Comparison of ENCODE assay signal across 8 cellular contexts in genomic region chr2:46700435-46700834, GRCh38. TPM values are rescaled to one million over a fixed set of nuclear protein-coding genes. Genes with fewer than 3 reads are reported as not detected.
DNase-seq lines count a peak whose midpoint lies in the region; ATAC-seq, FAIRE-seq and TF ChIP-seq lines count a peak whose summit lies in the region.

No MANE protein-coding gene starts in this region.

- no peak for TF ChIP-seq RAD21 in GM12878 (IDR thresholded peaks at IDR 0.05; ENCODE audit: insufficient read depth, low read depth, low read length)

- no peaks in the 10 kb centered on the region for H3K9me3 Mint-ChIP-seq in stimulated activated naive CD8-positive, alpha-beta T cell treated with anti-CD3 and anti-CD28 coated beads, Interleukin-15, Interleukin-2, amounts not matched to agents 100 ng/mL and 50 ng/mL, for 24 hours

- no peak overlapping the region for H3K9ac ChIP-seq in GM12878 (ENCODE audit: control insufficient read depth, insufficient read depth, low read length)

- TF ChIP-seq CTCF in GM12878 (IDR thresholded peaks at IDR 0.05 in 2 of 3, conservative IDR thresholded peaks at IDR 0.05 in 1 of 3; ENCODE audit: control insufficient read depth in 2 of 3, extremely low read depth in 1 of 3, insufficient read depth in 1 of 3, low read depth in 3 of 3, low read length in 3 of 3) = no peak
- no peak for TF ChIP-seq CTCF in vagina (IDR thresholded peaks at IDR 0.05)

- no peak for FAIRE-seq in GM12878 (lab: Jason Lieb, UNC)

- CTCF ChIA-PET in GM12878 (lab: Yijun Ruan, JAX) = interaction anchor here (0.5 to 1.1 kb wide), 3 partner anchors 43 to 671 kb away, joined by 3 to 5 read pairs (median 4); no protein-coding TSS in a partner anchor

- H4K20me1 ChIP-seq in GM12878 (ENCODE audit: control insufficient read depth, insufficient read depth) = no peaks in the 10 kb centered on the region; the same call in 1 of the 2 replicates

- no peak for ATAC-seq in stimulated activated naive CD8-positive, alpha-beta T cell treated with anti-CD3 and anti-CD28 coated beads, Interleukin-15, Interleukin-2, amounts not matched to agents 100 U/mL and 50 U/mL, for 24 hours
- ATAC-seq in GM12878 (no peak), GM21529 (IDR thresholded peaks at IDR 0.05; ENCODE audit: unreplicated experiment) (no peak), HG02678 (IDR thresholded peaks at IDR 0.05; ENCODE audit: unreplicated experiment) (no peak)

- peak overlapping the region; percentile 83; the same call in 1 of the 2 replicates for H3K4me2 ChIP-seq in GM12878 (ENCODE audit: control insufficient read depth, insufficient read depth)

- in situ Hi-C loops in GM12878 (cut with MboI) = no loop called here

- no peak for TF ChIP-seq POLR2A in GM12878 (IDR thresholded peaks at IDR 0.05; ENCODE audit: low read depth, low read length)
- TF ChIP-seq POLR2A in vagina (IDR thresholded peaks at IDR 0.05) = no peak

- 77% methylated on average over 6 of the region's 6 CpGs for WGBS in GM12878 (ENCODE audit: insufficient coverage, insufficient replicate concordance, low lambda C conversion rate, missing lambda C conversion rate)
- no CpG with 5 or more reads among the region's 6 CpGs for WGBS in mesodermal cell (ENCODE audit: insufficient coverage in 2 of 2), 2 experiments

- H3K36me3 ChIP-seq in GM12878 (ENCODE audit: control insufficient read depth in 2 of 2, insufficient read depth in 2 of 2, low read length in 1 of 2) (no peaks in the 10 kb centered on the region), mesodermal cell (ENCODE audit: control insufficient read depth, insufficient read depth, low read length) (no peaks in the 10 kb centered on the region), vagina (no peaks in the 10 kb centered on the region)

- no TSS peak for BruUV-seq in GM12878 (replicated peaks; lab: Mats Ljungman, UMichigan)

- no peaks in the 10 kb centered on the region for H3K27me3 ChIP-seq in GM12878 (replicated peaks in 1 of 2; ENCODE audit: control insufficient read depth in 2 of 2, insufficient read depth in 2 of 2, low read length in 1 of 2)
- no peaks in the 10 kb centered on the region for H3K27me3 ChIP-seq in vagina

- RAD21 ChIA-PET in GM12878 (lab: Charles Lee; ENCODE audit: unreplicated experiment) = no interaction called here

- POLR2A ChIA-PET in GM12878 (lab: Charles Lee) = interaction anchor here (0.5 kb wide), 1 partner anchor 27 kb away, joined by 3 read pairs; no protein-coding TSS in a partner anchor

- no peak overlapping the region for H3K27ac Mint-ChIP-seq in stimulated activated naive CD8-positive, alpha-beta T cell treated with anti-CD3 and anti-CD28 coated beads, Interleukin-15, Interleukin-2, amounts not matched to agents 100 ng/mL and 50 ng/mL, for 24 hours

- H3K4me1 ChIP-seq in GM12878 (ENCODE audit: control insufficient read depth, insufficient read depth, low read length) (peaks cover 8% of the 10 kb centered on the region; the same call in 1 of the 2 replicates), mesodermal cell (ENCODE audit: control insufficient read depth, insufficient read depth, low read length, poor library complexity, severe bottlenecking) (peaks cover 10% of the 10 kb centered on the region), vagina (peaks cover 46% of the 10 kb centered on the region)

- SMC1A ChIA-PET in GM12878 (lab: Charles Lee; ENCODE audit: uncharacterized antibody, unreplicated experiment) = interaction anchor here (0.9 to 1.3 kb wide), 4 partner anchors 10 to 157 kb away, joined by 3 read pairs; no protein-coding TSS in a partner anchor

- H3K4me3 ChIP-seq in GM12878 = peak overlapping the region; percentile 99
- peak overlapping the region; percentile 77 for H3K4me3 ChIP-seq in mesodermal cell (ENCODE audit: extremely low read depth, insufficient read depth, low read length, poor library complexity, severe bottlenecking)
- H3K4me3 ChIP-seq in vagina = peak overlapping the region; percentile 82 to 91

- H3K36me3 Mint-ChIP-seq in stimulated activated naive CD8-positive, alpha-beta T cell treated with anti-CD3 and anti-CD28 coated beads, Interleukin-15, Interleukin-2, amounts not matched to agents 100 ng/mL and 50 ng/mL, for 24 hours (ENCODE audit: low read depth) = no peaks in the 10 kb centered on the region

- peaks cover 65% of the 10 kb centered on the region for H3K4me1 Mint-ChIP-seq in stimulated activated naive CD8-positive, alpha-beta T cell treated with anti-CD3 and anti-CD28 coated beads, Interleukin-15, Interleukin-2, amounts not matched to agents 100 ng/mL and 50 ng/mL, for 24 hours (ENCODE audit: low read depth)

- H3K4me3 Mint-ChIP-seq in stimulated activated naive CD8-positive, alpha-beta T cell treated with anti-CD3 and anti-CD28 coated beads, Interleukin-15, Interleukin-2, amounts not matched to agents 100 ng/mL and 50 ng/mL, for 24 hours = peak overlapping the region; percentile 91

- intact Hi-C loops in GM12878 (cut with micrococcal nuclease; ENCODE audit: unreplicated experiment) (loop anchor here (5.0 kb wide), 1 partner anchor 67 kb away; no protein-coding TSS in a partner anchor), vagina (cut with DNase I) (no loop called here)

- H3K9me3 ChIP-seq in GM12878 (replicated peaks; ENCODE audit: control insufficient read depth, insufficient read depth, low read length) = no peaks in the 10 kb centered on the region
- no peaks in the 10 kb centered on the region for H3K9me3 ChIP-seq in mesodermal cell (ENCODE audit: control insufficient read depth, low read length)
- no peaks in the 10 kb centered on the region for H3K9me3 ChIP-seq in vagina

- H2AFZ ChIP-seq in GM12878 (ENCODE audit: control insufficient read depth, low read depth, low read length) = no peak overlapping the region

- no peaks in the 10 kb centered on the region for H3K27me3 Mint-ChIP-seq in stimulated activated naive CD8-positive, alpha-beta T cell treated with anti-CD3 and anti-CD28 coated beads, Interleukin-15, Interleukin-2, amounts not matched to agents 100 ng/mL and 50 ng/mL, for 24 hours

- DNase-seq in stimulated activated naive CD8-positive, alpha-beta T cell treated with anti-CD3 and anti-CD28 coated beads, Interleukin-15, Interleukin-2, amounts not matched to agents 100 U/mL and 50 U/mL, for 24 hours = no peak
- DNase-seq in GM12878 (ENCODE audit: low read depth, low spot score) (no peak), vagina (ENCODE audit: extremely low spot score in 2 of 2) (no peak), T-helper 9 cell (no peak)

- H3K27ac ChIP-seq in GM12878 (ENCODE audit: control insufficient read depth, insufficient read depth) = no peak overlapping the region
- H3K27ac ChIP-seq in mesodermal cell (ENCODE audit: low read depth, low read length, severe bottlenecking) = no peak overlapping the region
- H3K27ac ChIP-seq in vagina = peak overlapping the region; percentile 96

- H3K79me2 ChIP-seq in GM12878 (ENCODE audit: control insufficient read depth, insufficient read depth, low read length) = peaks cover 37% of the 10 kb centered on the region

- TF ChIP-seq EP300 in GM12878 (IDR thresholded peaks at IDR 0.05; ENCODE audit: borderline replicate concordance in 1 of 2, control insufficient read depth in 1 of 2, low read depth in 2 of 2, low read length in 2 of 2) = no peak

TF ChIP-seq in GM12878, 131 proteins besides CTCF, POLR2A, EP300 and RAD21 (continues in another document):
- TF ChIP-seq, protein P1, sequence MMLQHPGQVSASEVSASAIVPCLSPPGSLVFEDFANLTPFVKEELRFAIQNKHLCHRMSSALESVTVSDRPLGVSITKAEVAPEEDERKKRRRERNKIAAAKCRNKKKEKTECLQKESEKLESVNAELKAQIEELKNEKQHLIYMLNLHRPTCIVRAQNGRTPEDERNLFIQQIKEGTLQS (IDR thresholded peaks at IDR 0.05; ENCODE audit: borderline replicate concordance, extremely low read depth, low read depth, low read length) = no peak
- TF ChIP-seq HCFC1 (IDR thresholded peaks at IDR 0.05; ENCODE audit: low read length) = no peak
- no peak for TF ChIP-seq SUZ12 (IDR thresholded peaks at IDR 0.05; ENCODE audit: unreplicated experiment)
- TF ChIP-seq PAX8 (IDR thresholded peaks at IDR 0.05) = no peak
- TF ChIP-seq MYB (IDR thresholded peaks at IDR 0.05; ENCODE audit: borderline replicate concordance, low read depth, low read length) = no peak

RNA-seq across cellular contexts. Expression of gene SOCS5, which starts 1.3 kb away (rescaled TPM):
- 29.5 and 30.1 TPM in 2 replicates for total RNA-seq in GM12878 (2013; cell fraction: nucleolus; rRNA removed)
- total RNA-seq in GM12878 (2014; rRNA removed) (4.4 and 4.7 TPM in 2 replicates), GM12878 (2014; rRNA removed; fragmentation: Illumina TruSeq; extraction: Trizol) (4.2 and 5.1 TPM in 2 replicates), GM12878 (2021) (4.8 and 5.6 TPM in 2 replicates), vagina (26.0 TPM)
- polyA plus RNA-seq in GM12878 (2011; ENCODE audit: low read depth) = 2.2 TPM
- polyA plus RNA-seq in GM12878 (2011; rRNA removed) (9.3 and 13.4 TPM in 2 replicates), GM12878 (2014; fragmentation: Illumina TruSeq; extraction: Trizol) (5.1 and 6.2 TPM in 2 replicates), GM12878 (2014; fragmentation: Nextera tagmentation; extraction: Ambion mirVana) (1 to 10 TPM in 1 of 2 experiments, under 1 TPM in 1; 0.82 to 1.6 TPM), GM12878 (2014; rRNA removed) (3.1 and 3.6 TPM in 2 replicates), GM12878 (2016; fragmentation: Nextera tagmentation; extraction: Ambion mirVana) (1 to 10 TPM in 1 of 2 experiments, under 1 TPM in 1; 0.64 to 1.8 TPM)
- 4.1 and 5.2 TPM in 2 replicates for polyA plus RNA-seq in GM12878 (2011; cell fraction: cytosol; rRNA removed)
- 5.7 and 6.6 TPM in 2 replicates for polyA plus RNA-seq in GM12878 (2011; cell fraction: nucleus; rRNA removed)
- 3.3 and 4.2 TPM in 2 replicates for polyA plus RNA-seq in GM12878 (2012)
- polyA minus RNA-seq in GM12878 (2011; rRNA and poly(A)+ RNA removed) = 13.7 and 15.1 TPM in 2 replicates
- 2.8 and 3.7 TPM in 2 replicates for polyA minus RNA-seq in GM12878 (2011; cell fraction: cytosol; rRNA and poly(A)+ RNA removed)
- 8.3 and 10.7 TPM in 2 replicates for polyA minus RNA-seq in GM12878 (2011; cell fraction: nucleus; rRNA and poly(A)+ RNA removed)
- polyA plus RNA-seq in mesodermal cell (2013, experiment 1 of 2) = 11.0 TPM
- 12.8 TPM for polyA plus RNA-seq in mesodermal cell (2013, experiment 2 of 2)
